ENCODE assay signal across 1 cellular context in genomic region chr9:130837644-130838043, GRCh38.
TF ChIP-seq lines count a peak whose summit lies in the region.

No MANE protein-coding gene starts in this region.

TF ChIP-seq in HEK293, 187 proteins besides CTCF, POLR2A, EP300 and RAD21 (continued from another document):
- no peak for TF ChIP-seq ZBTB6 (tag by site-specific recombination; IDR thresholded peaks at IDR 0.05)
- no peak for TF ChIP-seq TRIM28 (IDR thresholded peaks at IDR 0.05; ENCODE audit: borderline replicate concordance, low read length)
- no peak for TF ChIP-seq PATZ1 (tag by site-specific recombination; IDR thresholded peaks at IDR 0.05)
- TF ChIP-seq SALL2 (tag by site-specific recombination; IDR thresholded peaks at IDR 0.05; ENCODE audit: borderline replicate concordance), result no peak
- TF ChIP-seq PRDM1 (tag by site-specific recombination; IDR thresholded peaks at IDR 0.05), result peak; percentile 59
- no peak for TF ChIP-seq YY2 (tag by site-specific recombination; IDR thresholded peaks at IDR 0.05)
- no peak for TF ChIP-seq ZNF19 (tag by site-specific recombination; IDR thresholded peaks at IDR 0.05; ENCODE audit: low read depth)
- no peak for TF ChIP-seq ZNF175 (tag by site-specific recombination; IDR thresholded peaks at IDR 0.05)
- TF ChIP-seq ZNF677 (tag by site-specific recombination; IDR thresholded peaks at IDR 0.05), result no peak
- 0 out of 2 replicates have a peak, but pooled peaks have one; percentile 13 for TF ChIP-seq ZFHX2 (tag by site-specific recombination; conservative IDR thresholded peaks at IDR 0.05)
- no peak for TF ChIP-seq ZNF350 (tag by site-specific recombination; IDR thresholded peaks at IDR 0.05)
- no peak for TF ChIP-seq ZNF837 (tag by site-specific recombination; IDR thresholded peaks at IDR 0.05)
- TF ChIP-seq ZNF747 (tag by site-specific recombination; IDR thresholded peaks at IDR 0.05), result no peak
- TF ChIP-seq ZBTB21 (tag by site-specific recombination; IDR thresholded peaks at IDR 0.05), result no peak
- no peak for TF ChIP-seq ZSCAN18 (tag by site-specific recombination; IDR thresholded peaks at IDR 0.05)
- no peak for TF ChIP-seq SP3 (tag by site-specific recombination; IDR thresholded peaks at IDR 0.05)
- no peak for TF ChIP-seq GLI4 (tag by site-specific recombination; IDR thresholded peaks at IDR 0.05)
- no peak for TF ChIP-seq MYNN (tag by site-specific recombination; IDR thresholded peaks at IDR 0.05; ENCODE audit: borderline replicate concordance)
- no peak for TF ChIP-seq ZNF501 (tag by site-specific recombination; IDR thresholded peaks at IDR 0.05)
- TF ChIP-seq TCF7L2 (IDR thresholded peaks at IDR 0.05; ENCODE audit: borderline replicate concordance, low read depth, low read length), result no peak
- no peak for TF ChIP-seq HOXC10 (CRISPR knock-in tag; IDR thresholded peaks at IDR 0.05)
- 0 out of 2 replicates have a peak, but pooled peaks have one; percentile 9 for TF ChIP-seq TSHZ1 (tag by site-specific recombination; IDR thresholded peaks at IDR 0.05; ENCODE audit: borderline replicate concordance)
- no peak for TF ChIP-seq ZNF114 (tag by site-specific recombination; IDR thresholded peaks at IDR 0.05)
- no peak for TF ChIP-seq ZNF529 (tag by site-specific recombination; IDR thresholded peaks at IDR 0.05; ENCODE audit: insufficient replicate concordance)
- no peak for TF ChIP-seq ZNF274 (IDR thresholded peaks at IDR 0.05; ENCODE audit: low read length)
- TF ChIP-seq ZNF274 (tag by site-specific recombination; IDR thresholded peaks at IDR 0.05; ENCODE audit: borderline replicate concordance), result no peak
- no peak for TF ChIP-seq ZNF148 (tag by site-specific recombination; IDR thresholded peaks at IDR 0.05; ENCODE audit: borderline replicate concordance)
- no peak for TF ChIP-seq MZF1 (tag by site-specific recombination; IDR thresholded peaks at IDR 0.05; ENCODE audit: borderline replicate concordance)
- TF ChIP-seq ZNF792 (tag by site-specific recombination; IDR thresholded peaks at IDR 0.05), result no peak
- no peak for TF ChIP-seq IKZF3 (tag by site-specific recombination; IDR thresholded peaks at IDR 0.05)
- no peak for TF ChIP-seq ZNF449 (tag by site-specific recombination; IDR thresholded peaks at IDR 0.05)
- TF ChIP-seq ZEB2 (tag by site-specific recombination; IDR thresholded peaks at IDR 0.05), result no peak
- 0 out of 2 replicates have a peak, but pooled peaks have one; percentile 43 for TF ChIP-seq PRDM6 (tag by site-specific recombination; IDR thresholded peaks at IDR 0.05)
- peak; percentile 33; the same call in 1 of the 2 replicates for TF ChIP-seq EGR2 (tag by site-specific recombination; IDR thresholded peaks at IDR 0.05; ENCODE audit: low read depth)
